Comparison of ENCODE assay signal across 23 cellular contexts in genomic region chr3:107557743-107558142, GRCh38. TPM values are rescaled to one million over a fixed set of nuclear protein-coding genes. Genes with fewer than 3 reads are reported as not detected.
DNase-seq lines count a peak whose midpoint lies in the region; ATAC-seq and TF ChIP-seq lines count a peak whose summit lies in the region.
"Had no signal": no experiment of that assay in that cellular context is flagged by ENCODE, and none has a peak within 500 bp of the region (broad histone marks: within the 10 kb centered on the region; RNA-seq: fewer than 3 reads in every experiment).

No MANE protein-coding gene starts in this region.

- no peak overlapping the region for H3K4me3 ChIP-seq in CD4-positive, CD25-positive, alpha-beta regulatory T cell (ENCODE audit: low read depth, low read length)
- H3K4me3 ChIP-seq: A549; BLaER1 treated with 17β-estradiol and CSF1 and Interleukin-3, amounts not matched to agents 10 nM and 100 nM; GM12878 had no signal

- H3K27ac Mint-ChIP-seq in CD4-positive, CD25-positive, alpha-beta regulatory T cell, result peak overlapping the region in 2 of 3 donors; percentile 4 to 8
- H3K27ac Mint-ChIP-seq in T-helper 17 cell (peak overlapping the region; percentile 39), endothelial cell (ENCODE audit: unreplicated experiment) (peak overlapping the region; percentile 3)
- H3K27ac Mint-ChIP-seq: B cell had no signal

- TF ChIP-seq CTCF in endothelial cell (IDR thresholded peaks at IDR 0.05; ENCODE audit: unreplicated experiment), result no peak

- no peaks in the 10 kb centered on the region for H3K36me3 ChIP-seq in CD4-positive, CD25-positive, alpha-beta regulatory T cell (ENCODE audit: control insufficient read depth, insufficient read depth, low read length)

- H3K9me3 Mint-ChIP-seq in CD4-positive, CD25-positive, alpha-beta regulatory T cell, result no peaks in the 10 kb centered on the region
- H3K9me3 Mint-ChIP-seq in endothelial cell (ENCODE audit: unreplicated experiment), result no peaks in the 10 kb centered on the region
- H3K9me3 Mint-ChIP-seq: CD4-positive, alpha-beta memory T cell; CD8-positive, alpha-beta memory T cell had no signal

- H3K36me3 Mint-ChIP-seq in CD4-positive, CD25-positive, alpha-beta regulatory T cell, result peaks cover 4% of the 10 kb centered on the region
- H3K36me3 Mint-ChIP-seq in T-helper 17 cell (ENCODE audit: low read depth) (no peaks in the 10 kb centered on the region), endothelial cell (ENCODE audit: low read depth, unreplicated experiment) (no peaks in the 10 kb centered on the region)

- peaks cover 2% of the 10 kb centered on the region for H3K4me1 ChIP-seq in CD4-positive, CD25-positive, alpha-beta regulatory T cell (ENCODE audit: control insufficient read depth, insufficient read depth, low read length, poor library complexity, severe bottlenecking)
- H3K4me1 ChIP-seq: A549; BLaER1 treated with 17β-estradiol and CSF1 and Interleukin-3, amounts not matched to agents 10 nM and 100 nM had no signal

- H3K4me1 Mint-ChIP-seq in CD4-positive, CD25-positive, alpha-beta regulatory T cell, result peaks cover 36 to 73% (median 50%) of the 10 kb centered on the region in 4 donors
- H3K4me1 Mint-ChIP-seq in T-helper 17 cell, result peaks cover 47% of the 10 kb centered on the region
- H3K4me1 Mint-ChIP-seq in endothelial cell (ENCODE audit: unreplicated experiment), result no peaks in the 10 kb centered on the region

- no peak overlapping the region for H3K4me3 Mint-ChIP-seq in CD4-positive, CD25-positive, alpha-beta regulatory T cell
- no peak overlapping the region for H3K4me3 Mint-ChIP-seq in T-helper 17 cell
- H3K4me3 Mint-ChIP-seq in endothelial cell (ENCODE audit: unreplicated experiment), result no peak overlapping the region
- H3K4me3 Mint-ChIP-seq: B cell; CD4-positive, alpha-beta memory T cell; CD8-positive, alpha-beta memory T cell had no signal

- ATAC-seq in CD4-positive, CD25-positive, alpha-beta regulatory T cell (ENCODE audit: low read depth in 2 of 2), result no peak
- ATAC-seq in T-helper 17 cell, result no peak
- ATAC-seq in HG03521 (IDR thresholded peaks at IDR 0.05; ENCODE audit: unreplicated experiment), result no peak
- ATAC-seq: A549, GM12878 had no signal

- DNase-seq in CD4-positive, CD25-positive, alpha-beta regulatory T cell, result no peak
- DNase-seq in T-helper 17 cell (no peak), endothelial cell (ENCODE audit: low spot score) (no peak), activated gamma-delta T cell treated with Interleukin-2 at 50 U/mL for 16 hours (no peak)
- DNase-seq in activated CD4-positive, CD25-positive, alpha-beta regulatory T cell treated with anti-CD3 and anti-CD28 coated beads, Interleukin-2, amount 50 U/mL, for 72 hours, result no peak
- DNase-seq: AML-193; CD4-positive, alpha-beta memory T cell; CD8-positive, alpha-beta memory T cell; COR-L47; DMS 273 treated with DMSO at 0.1 percent for 48 hours; DMS153; DMS53; DMS79; DND-41; EL; GDM1 had no signal

- H3K27me3 Mint-ChIP-seq in CD4-positive, CD25-positive, alpha-beta regulatory T cell, result no peaks in the 10 kb centered on the region
- H3K27me3 Mint-ChIP-seq in T-helper 17 cell, result no peaks in the 10 kb centered on the region
- peaks cover 8% of the 10 kb centered on the region for H3K27me3 Mint-ChIP-seq in endothelial cell (ENCODE audit: unreplicated experiment)
- H3K27me3 Mint-ChIP-seq: B cell; CD4-positive, alpha-beta memory T cell; CD8-positive, alpha-beta memory T cell had no signal

- no peak overlapping the region for H3K27ac ChIP-seq in CD4-positive, CD25-positive, alpha-beta regulatory T cell (ENCODE audit: insufficient read depth, low read length, poor library complexity, severe bottlenecking)
- H3K27ac ChIP-seq: 22Rv1; A549; BLaER1 treated with 17β-estradiol and CSF1 and Interleukin-3, amounts not matched to agents 10 nM and 100 nM; C4-2B had no signal

- no peaks in the 10 kb centered on the region for H3K27me3 ChIP-seq in CD4-positive, CD25-positive, alpha-beta regulatory T cell (ENCODE audit: control insufficient read depth, insufficient read depth, low read length)
- H3K27me3 ChIP-seq: BLaER1 treated with 17β-estradiol and CSF1 and Interleukin-3, amounts not matched to agents 10 nM and 100 nM had no signal

- H3K9me3 ChIP-seq in CD4-positive, CD25-positive, alpha-beta regulatory T cell (ENCODE audit: control insufficient read depth in 2 of 2, low read length in 2 of 2), result no peaks in the 10 kb centered on the region
- no peaks in the 10 kb centered on the region for H3K9me3 ChIP-seq in T-helper 17 cell (ENCODE audit: control insufficient read depth, low read length, poor library complexity, severe bottlenecking)
- H3K9me3 ChIP-seq: A549; BLaER1 treated with 17β-estradiol and CSF1 and Interleukin-3, amounts not matched to agents 10 nM and 100 nM had no signal

RNA-seq across cellular contexts. Expression of gene BBX, which starts 35.0 kb away (rescaled TPM):
- 96.2 TPM for total RNA-seq in CD4-positive, CD25-positive, alpha-beta regulatory T cell
- 10 to 100 TPM; 62.1 to 86.8 (median 78.8) TPM for polyA plus RNA-seq in CD4-positive, CD25-positive, alpha-beta regulatory T cell
- total RNA-seq in T-helper 17 cell, result 10 to 100 TPM; 76.3 to 86.5 TPM
- 54.3 TPM for total RNA-seq in endothelial cell (ENCODE audit: unreplicated experiment)
